Comparison of ENCODE assay signal across 20 cellular contexts in the genomic region with DNA sequence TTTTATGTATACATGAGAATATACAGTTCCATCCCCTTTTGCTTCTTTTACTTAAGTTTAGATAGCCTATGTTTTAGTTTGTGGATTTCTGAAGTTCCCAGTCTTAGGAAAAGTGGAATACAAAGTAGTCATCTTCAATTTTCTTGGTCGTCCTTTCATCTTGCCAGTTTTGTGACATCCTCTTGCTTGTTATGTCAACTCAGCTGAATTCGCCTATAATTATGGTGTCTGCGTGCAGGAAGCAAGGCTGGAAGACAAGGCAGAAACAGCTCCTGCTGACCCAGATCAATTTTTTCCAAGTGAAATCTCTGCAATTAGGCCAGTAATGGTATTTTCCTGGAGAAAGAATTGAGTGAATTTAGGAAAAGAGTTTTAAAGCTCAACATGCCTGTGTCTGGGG. TPM values are rescaled to one million over a fixed set of nuclear protein-coding genes. Genes with fewer than 3 reads are reported as not detected.
A peak's percentile ranks its signal among the peaks of the same experiment; 100 is the strongest.
DNase-seq lines count a peak whose midpoint lies in the region; ATAC-seq, FAIRE-seq and TF ChIP-seq lines count a peak whose summit lies in the region.
"Had no signal": no experiment of that assay in that cellular context is flagged by ENCODE, and none has a peak within 500 bp of the region (broad histone marks: within the 10 kb centered on the region; RNA-seq: fewer than 3 reads in every experiment).

No MANE protein-coding gene starts in this region.

- H3K27ac ChIP-seq in A549 (no peak overlapping the region), H9 (ENCODE audit: insufficient read length, low read depth, low read length) (no peak overlapping the region), neural cell (ENCODE audit: low read length) (no peak overlapping the region)
- H3K27ac ChIP-seq in CD4-positive, alpha-beta T cell (ENCODE audit: low read depth, low read length): no peak overlapping the region

- ATAC-seq in A549: no peak
- ATAC-seq in CD4-positive, alpha-beta T cell (ENCODE audit: poor library complexity): no peak

- H3K4me3 Mint-ChIP-seq in H9: no peak overlapping the region
- H3K4me3 Mint-ChIP-seq in CD4-positive, alpha-beta T cell: no peak overlapping the region
- H3K4me3 Mint-ChIP-seq in progenitor cell of endocrine pancreas (ENCODE audit: low read depth): no peak overlapping the region
- H3K4me3 Mint-ChIP-seq: CD4-positive, CD25-positive, alpha-beta regulatory T cell had no signal

- H3F3A ChIP-seq in neural cell (ENCODE audit: insufficient read depth, low read length, poor library complexity, severe bottlenecking): no peaks in the 10 kb centered on the region

- intact Hi-C loops in CD4-positive, alpha-beta T cell (cut with DNase I, micrococcal nuclease): no loop called here

- H3K4me3 ChIP-seq in A549 (no peak overlapping the region), neural cell (ENCODE audit: low read length) (no peak overlapping the region)

- H2AFZ ChIP-seq in H9 (ENCODE audit: low read length) (no peak overlapping the region), neural cell (ENCODE audit: low read depth, low read length) (no peak overlapping the region)

- H3K36me3 Mint-ChIP-seq in H9 (ENCODE audit: insufficient read depth in 1 of 3, low read depth in 3 of 3) (peaks cover 3 to 4% (median 3%) of the 10 kb centered on the region in 3 experiments), progenitor cell of endocrine pancreas (ENCODE audit: insufficient read depth) (no peaks in the 10 kb centered on the region)
- H3K36me3 Mint-ChIP-seq in CD4-positive, alpha-beta T cell (ENCODE audit: low read depth): no peaks in the 10 kb centered on the region
- H3K36me3 Mint-ChIP-seq: CD4-positive, CD25-positive, alpha-beta regulatory T cell had no signal

- no peak overlapping the region for H2BK5ac ChIP-seq in H9 (ENCODE audit: insufficient read length, low read length)

- CTCF ChIA-PET in A549 (lab: Yijun Ruan, JAX): no interaction called here
- CTCF ChIA-PET in CD4-positive, alpha-beta T cell (lab: Charles Lee): interaction anchor here (0.7 kb wide), 1 partner anchor 78 kb away, joined by 3 read pairs; no protein-coding TSS in a partner anchor

- H2AK5ac ChIP-seq in H9 (ENCODE audit: insufficient read length, low read length): no peak overlapping the region

- peaks cover 49 to 57% of the 10 kb centered on the region in 2 experiments for H3K9me3 Mint-ChIP-seq in H9
- no peaks in the 10 kb centered on the region for H3K9me3 Mint-ChIP-seq in CD4-positive, alpha-beta T cell
- H3K9me3 Mint-ChIP-seq in progenitor cell of endocrine pancreas (ENCODE audit: low read depth): peaks cover 2% of the 10 kb centered on the region
- H3K9me3 Mint-ChIP-seq: CD4-positive, CD25-positive, alpha-beta regulatory T cell had no signal

- no peak overlapping the region for H4K91ac ChIP-seq in H9 (ENCODE audit: insufficient read length, low read depth, low read length)

- H3K27ac Mint-ChIP-seq in H9 (no peak overlapping the region), progenitor cell of endocrine pancreas (no peak overlapping the region)
- no peak overlapping the region for H3K27ac Mint-ChIP-seq in CD4-positive, alpha-beta T cell
- H3K27ac Mint-ChIP-seq: CD4-positive, CD25-positive, alpha-beta regulatory T cell had no signal

- no peak overlapping the region for H3K56ac ChIP-seq in H9 (ENCODE audit: insufficient read length, low read depth, low read length)

- no peaks in the 10 kb centered on the region for H3K79me1 ChIP-seq in H9 (ENCODE audit: insufficient read depth, low read depth, low read length, poor library complexity, severe bottlenecking)

- H4K5ac ChIP-seq in H9 (ENCODE audit: insufficient read length, low read depth, low read length): no peak overlapping the region

- TF ChIP-seq CTCF in A549 (IDR thresholded peaks at IDR 0.05): no peak
- TF ChIP-seq CTCF in H9 (conservative IDR thresholded peaks at IDR 0.05): no peak
- no peak for TF ChIP-seq CTCF in neural cell (IDR thresholded peaks at IDR 0.05; ENCODE audit: poor library complexity, severe bottlenecking)
- no peak for TF ChIP-seq CTCF in CD4-positive, alpha-beta T cell (IDR thresholded peaks at IDR 0.05)
- TF ChIP-seq CTCF in progenitor cell of endocrine pancreas (IDR thresholded peaks at IDR 0.05; ENCODE audit: unreplicated experiment): no peak

- H4K8ac ChIP-seq in H9 (replicated peaks; ENCODE audit: insufficient read length, low read depth, low read length): no peak overlapping the region

- no peaks in the 10 kb centered on the region for H3K4me1 ChIP-seq in A549
- H3K4me1 ChIP-seq in H9 (ENCODE audit: insufficient read depth, low read length): no peaks in the 10 kb centered on the region
- H3K4me1 ChIP-seq: BE2C, Caco-2 had no signal

- no peak for TF ChIP-seq POLR2A in A549 (IDR thresholded peaks at IDR 0.05; ENCODE audit: low read length)

- no peak overlapping the region for H2BK15ac ChIP-seq in H9 (ENCODE audit: low read depth, low read length)

- H3K23ac ChIP-seq in H9 (ENCODE audit: insufficient read length, low read depth, low read length): no peak overlapping the region

- TF ChIP-seq EP300 in A549 (IDR thresholded peaks at IDR 0.05) (no peak), neural cell (conservative IDR thresholded peaks at IDR 0.05; ENCODE audit: poor library complexity, severe bottlenecking) (no peak)

- H3K9ac ChIP-seq in H9 (ENCODE audit: extremely low read depth, insufficient read length, low read length) (peak overlapping the region; percentile 13), neural cell (ENCODE audit: low read length) (no peak overlapping the region)

- no peaks in the 10 kb centered on the region for H3K9me3 ChIP-seq in A549
- no peaks in the 10 kb centered on the region for H3K9me3 ChIP-seq in H9 (ENCODE audit: control insufficient read depth, low read depth, low read length)
- no peaks in the 10 kb centered on the region for H3K9me3 ChIP-seq in neural cell (ENCODE audit: low read length)
- H3K9me3 ChIP-seq in CD4-positive, alpha-beta T cell (ENCODE audit: control insufficient read depth, low read length): no peaks in the 10 kb centered on the region
- H3K9me3 ChIP-seq: BE2C, Caco-2 had no signal

- H3K23me2 ChIP-seq in H9 (ENCODE audit: insufficient read length, low read depth, low read length, poor library complexity, severe bottlenecking): no peaks in the 10 kb centered on the region

- no peaks in the 10 kb centered on the region; the same call in 1 of the 2 replicates for H3K27me3 Mint-ChIP-seq in H9 (ENCODE audit: low read depth)
- no peaks in the 10 kb centered on the region for H3K27me3 Mint-ChIP-seq in CD4-positive, alpha-beta T cell
- no peaks in the 10 kb centered on the region for H3K27me3 Mint-ChIP-seq in progenitor cell of endocrine pancreas
- H3K27me3 Mint-ChIP-seq: CD4-positive, CD25-positive, alpha-beta regulatory T cell had no signal

- WGBS in A549 (ENCODE audit: missing lambda C conversion rate): 74% methylated on average over 3 of the region's 3 CpGs
- WGBS in H9 (ENCODE audit: extremely low coverage, insufficient read length, low lambda C conversion rate): no CpG with 5 or more reads among the region's 3 CpGs

- DNase-seq in A549 (ENCODE audit: low read depth in 1 of 2, low spot score in 1 of 2): no peak
- DNase-seq in H9: no peak
- peak; percentile 68 for DNase-seq in NCI-H2227 (lab: John Stamatoyannopoulos, UW; ENCODE audit: unreplicated experiment)
- DNase-seq in CD4-positive, alpha-beta T cell: no peak
- DNase-seq in progenitor cell of endocrine pancreas (ENCODE audit: low spot score, unreplicated experiment): no peak
- DNase-seq in GM19239 (ENCODE audit: insufficient read length, low spot score): no peak
- DNase-seq: ACHN; BE2C; C1 segment of cervical spinal cord; Caco-2; CD4-positive, CD25-positive, alpha-beta regulatory T cell; GOT3; H7; KBM-7 had no signal

- H3T11ph ChIP-seq in H9 (ENCODE audit: low read length): no peak overlapping the region

- H4K20me1 ChIP-seq in H9 (ENCODE audit: control insufficient read depth, insufficient read depth, insufficient read length) (no peaks in the 10 kb centered on the region), neural cell (ENCODE audit: insufficient read depth) (no peaks in the 10 kb centered on the region)

- no peak overlapping the region for H3K4ac ChIP-seq in H9 (ENCODE audit: low read depth, low read length)

- H3K18ac ChIP-seq in H9 (ENCODE audit: insufficient read length, low read depth, low read length): no peak overlapping the region

- TF ChIP-seq RAD21 in A549 (conservative IDR thresholded peaks at IDR 0.05 in 1 of 2, IDR thresholded peaks at IDR 0.05 in 1 of 2) (no peak), neural cell (conservative IDR thresholded peaks at IDR 0.05) (no peak)

- H3K4me2 ChIP-seq in A549 (no peak overlapping the region), H9 (ENCODE audit: insufficient read depth, insufficient read length, low read length) (no peak overlapping the region), neural cell (ENCODE audit: low read length) (no peak overlapping the region)

- no peak overlapping the region for H2BK20ac ChIP-seq in H9 (ENCODE audit: low read depth, low read length, poor library complexity, severe bottlenecking)

- H3K79me2 ChIP-seq in H9 (ENCODE audit: insufficient read depth, low read length): no peaks in the 10 kb centered on the region
- no peaks in the 10 kb centered on the region for H3K79me2 ChIP-seq in neural cell (replicated peaks; ENCODE audit: insufficient read depth, low read length)

- POLR2A ChIA-PET in A549 (lab: Yijun Ruan, JAX): no interaction called here
- POLR2A ChIA-PET in CD4-positive, alpha-beta T cell (lab: Charles Lee): no interaction called here

- no peaks in the 10 kb centered on the region for H3K4me1 Mint-ChIP-seq in H9
- H3K4me1 Mint-ChIP-seq in CD4-positive, alpha-beta T cell (ENCODE audit: low read depth): no peaks in the 10 kb centered on the region
- no peaks in the 10 kb centered on the region for H3K4me1 Mint-ChIP-seq in progenitor cell of endocrine pancreas (ENCODE audit: low read depth)
- H3K4me1 Mint-ChIP-seq: CD4-positive, CD25-positive, alpha-beta regulatory T cell had no signal

- no peaks in the 10 kb centered on the region for H3K9me2 ChIP-seq in neural cell (ENCODE audit: insufficient read depth, low read length)

- no peaks in the 10 kb centered on the region for H3K36me3 ChIP-seq in neural cell (ENCODE audit: insufficient read depth, low read length)
- H3K36me3 ChIP-seq: BE2C had no signal

- H2BK120ac ChIP-seq in H9 (ENCODE audit: low read depth, low read length, poor library complexity, severe bottlenecking): no peak overlapping the region

- H3K14ac ChIP-seq in H9 (ENCODE audit: insufficient read depth, low read length): no peak overlapping the region

- FAIRE-seq in A549 (lab: Jason Lieb, UNC) (peak; percentile 78), GM19239 (lab: Jason Lieb, UNC) (no peak)
- FAIRE-seq: D721Med, G401.6, GM12892, GM18507 had no signal

- H3K27me3 ChIP-seq in H9 (ENCODE audit: insufficient read depth, low read length) (no peaks in the 10 kb centered on the region), neural cell (ENCODE audit: insufficient read depth, low read depth, low read length) (no peaks in the 10 kb centered on the region)
- no peaks in the 10 kb centered on the region for H3K27me3 ChIP-seq in CD4-positive, alpha-beta T cell (ENCODE audit: control insufficient read depth, insufficient read depth, low read length)
- H3K27me3 ChIP-seq: BE2C had no signal

- H2BK12ac ChIP-seq in H9 (ENCODE audit: insufficient read length, low read depth, low read length): no peak overlapping the region

RNA-seq across cellular contexts. Expression of gene NYX, which starts 28.1 kb away (rescaled TPM):
- not detected in 2 replicates for polyA plus RNA-seq in A549 (2011; rRNA removed)
- polyA plus RNA-seq in A549 (2012; cell fraction: cytosol; rRNA removed): 0.01 TPM in 1 of 2 replicates, not detected in the other
- polyA plus RNA-seq in A549 (2012; cell fraction: nucleus; rRNA removed): 0.01 TPM in 1 of 2 replicates, not detected in the other
- not detected in 3 replicates for polyA plus RNA-seq in A549 (2017; fragmentation: RNase III; extraction: RNeasy Plus Mini Kit Qiagen cat#74134 plus additional on column Dnase treatment)
- not detected in 2 replicates for polyA minus RNA-seq in A549 (2011; rRNA and poly(A)+ RNA removed)
- not detected in 2 replicates for total RNA-seq in H9 (2021)
- polyA plus RNA-seq in neural cell: not detected in 2 replicates
- not detected in 2 replicates for polyA minus RNA-seq in neural cell
- total RNA-seq in CD4-positive, alpha-beta T cell: not detected
- not detected in 2 replicates for total RNA-seq in progenitor cell of endocrine pancreas
- total RNA-seq: Caco-2, H7, HT-29 had no signal
- polyA plus RNA-seq: CD4-positive, CD25-positive, alpha-beta regulatory T cell had no signal
